Comparison of ENCODE assay signal across 13 cellular contexts in the genomic region with DNA sequence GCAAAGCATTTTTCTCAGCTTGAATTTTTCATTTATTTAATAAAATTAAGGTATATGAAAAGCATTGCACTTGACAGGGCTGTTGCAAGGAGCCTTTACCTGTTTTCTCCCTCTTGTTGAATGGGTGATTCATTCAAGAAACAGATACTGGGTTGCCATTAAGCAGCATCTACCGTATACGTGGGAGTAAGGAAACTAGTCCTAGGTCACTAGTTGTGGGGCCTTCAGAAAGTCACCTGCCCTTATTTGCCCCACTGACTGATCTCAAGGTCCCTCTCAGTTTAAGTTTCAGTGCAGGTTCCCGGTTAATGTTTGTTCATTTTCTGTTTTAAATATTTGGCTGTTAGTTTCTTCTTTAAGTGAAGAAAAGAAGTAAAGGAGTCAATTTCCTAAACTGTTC. TPM values are rescaled to one million over a fixed set of nuclear protein-coding genes. Genes with fewer than 3 reads are reported as not detected.
DNase-seq lines count a peak whose midpoint lies in the region; ATAC-seq, FAIRE-seq and TF ChIP-seq lines count a peak whose summit lies in the region.
"Had no signal": no experiment of that assay in that cellular context is flagged by ENCODE, and none has a peak within 500 bp of the region (broad histone marks: within the 10 kb centered on the region; RNA-seq: fewer than 3 reads in every experiment).

No MANE protein-coding gene starts in this region.

- TF ChIP-seq POLR2A in GM12878 (IDR thresholded peaks at IDR 0.05; ENCODE audit: low read depth, low read length) (no peak), spleen (IDR thresholded peaks at IDR 0.05) (no peak)

- no peak overlapping the region for H2AFZ ChIP-seq in GM12878 (ENCODE audit: control insufficient read depth, low read depth, low read length)

- POLR2A ChIA-PET in GM12878 (lab: Charles Lee): no interaction called here

- no peak overlapping the region; the same call in 1 of the 2 replicates for H3K4me2 ChIP-seq in GM12878 (ENCODE audit: control insufficient read depth, insufficient read depth)

- TF ChIP-seq RAD21 in GM12878 (IDR thresholded peaks at IDR 0.05; ENCODE audit: insufficient read depth, low read depth, low read length): no peak

- no peaks in the 10 kb centered on the region for H3K27me3 ChIP-seq in GM12878 (replicated peaks in 1 of 2; ENCODE audit: control insufficient read depth in 2 of 2, insufficient read depth in 2 of 2, low read length in 1 of 2)
- peaks cover 0 to 6% (median 0%) of the 10 kb centered on the region in 7 donors for H3K27me3 ChIP-seq in spleen (replicated peaks in 1 of 7)
- H3K27me3 ChIP-seq: esophagus squamous epithelium had no signal

- DNase-seq in GM12878 (ENCODE audit: low read depth, low spot score) (no peak), NCI-H510A (lab: John Stamatoyannopoulos, UW) (no peak), NCI-H1105 treated with DMSO at 0.1 percent for 48 hours (lab: John Stamatoyannopoulos, UW) (no peak), spleen (no peak)
- DNase-seq: central memory CD4-positive, alpha-beta T cell; esophagus squamous epithelium; mucosa of descending colon; T-helper 9 cell had no signal

- H3K27ac ChIP-seq in GM12878 (ENCODE audit: control insufficient read depth, insufficient read depth) (peak overlapping the region; percentile 63), spleen (no peak overlapping the region)
- H3K27ac ChIP-seq: esophagus squamous epithelium had no signal

- SMC1A ChIA-PET in GM12878 (lab: Charles Lee; ENCODE audit: uncharacterized antibody, unreplicated experiment): interaction anchor here (0.8 kb wide), 2 partner anchors 23 to 30 kb away, joined by 3 read pairs; no protein-coding TSS in a partner anchor

- CTCF ChIA-PET in GM12878 (lab: Yijun Ruan, JAX): interaction anchor here (0.6 kb wide), 1 partner anchor 559 kb away, joined by 3 read pairs; no protein-coding TSS in a partner anchor

- H3K4me3 ChIP-seq in GM12878 (0 out of 2 replicates have a peak overlapping the region, but pooled peaks have one; percentile 40), spleen (no peak overlapping the region)
- H3K4me3 ChIP-seq: esophagus squamous epithelium, mucosa of descending colon had no signal

- WGBS in GM12878 (ENCODE audit: insufficient coverage, insufficient replicate concordance, low lambda C conversion rate, missing lambda C conversion rate): 17% methylated on average over 3 of the region's 3 CpGs
- WGBS in spleen, 5 donors: 68 to 97% (median 79%) methylated on average over 3 of the region's 3 CpGs

- RAD21 ChIA-PET in GM12878 (lab: Charles Lee; ENCODE audit: unreplicated experiment): interaction anchor here (0.6 to 2.4 kb wide), 2 partner anchors 30 to 32 kb away, joined by 3 to 12 read pairs; no protein-coding TSS in a partner anchor

- TF ChIP-seq CTCF in GM12878 (IDR thresholded peaks at IDR 0.05 in 2 of 3, conservative IDR thresholded peaks at IDR 0.05 in 1 of 3; ENCODE audit: control insufficient read depth in 2 of 3, extremely low read depth in 1 of 3, insufficient read depth in 1 of 3, low read depth in 3 of 3, low read length in 3 of 3) (no peak), spleen (IDR thresholded peaks at IDR 0.05 in 8 of 11, conservative IDR thresholded peaks at IDR 0.05 in 3 of 11) (no peak)

- no peak for TF ChIP-seq EP300 in GM12878 (IDR thresholded peaks at IDR 0.05; ENCODE audit: borderline replicate concordance in 1 of 2, control insufficient read depth in 1 of 2, low read depth in 2 of 2, low read length in 2 of 2)

- H3K79me2 ChIP-seq in GM12878 (ENCODE audit: control insufficient read depth, insufficient read depth, low read length): no peaks in the 10 kb centered on the region; the same call in 1 of the 2 replicates

- H3K36me3 ChIP-seq in GM12878 (ENCODE audit: control insufficient read depth in 2 of 2, insufficient read depth in 2 of 2, low read length in 1 of 2) (no peaks in the 10 kb centered on the region; a peak in 1 of 4 replicates), spleen (no peaks in the 10 kb centered on the region)
- H3K36me3 ChIP-seq: esophagus squamous epithelium had no signal

- intact Hi-C loops in GM12878 (cut with micrococcal nuclease; ENCODE audit: unreplicated experiment): loop anchor here (10.0 kb wide), 1 partner anchor 591 kb away; no protein-coding TSS in a partner anchor
- intact Hi-C loops in spleen (cut with DNase I; ENCODE audit: low total_unique reads): loop anchor here (10.0 kb wide), 1 partner anchor 781 kb away; no protein-coding TSS in a partner anchor

- BruUV-seq in GM12878 (replicated peaks; lab: Mats Ljungman, UMichigan): no TSS peak

- no peak for FAIRE-seq in GM12878 (lab: Jason Lieb, UNC)

- no peaks in the 10 kb centered on the region for H4K20me1 ChIP-seq in GM12878 (ENCODE audit: control insufficient read depth, insufficient read depth)

- ATAC-seq in GM19025 (IDR thresholded peaks at IDR 0.05; ENCODE audit: low read depth, unreplicated experiment) (peak; percentile 48), GM21447 (IDR thresholded peaks at IDR 0.05; ENCODE audit: unreplicated experiment) (peak; percentile 56), HG03045 (IDR thresholded peaks at IDR 0.05; ENCODE audit: unreplicated experiment) (peak; percentile 68), GM12878 (peak; percentile 62)
- ATAC-seq: mucosa of descending colon, sciatic nerve had no signal

- H3K4me1 ChIP-seq in GM12878 (ENCODE audit: control insufficient read depth, insufficient read depth, low read length) (peaks cover 9% of the 10 kb centered on the region), spleen (no peaks in the 10 kb centered on the region)
- H3K4me1 ChIP-seq: esophagus squamous epithelium had no signal

- H3K9me3 ChIP-seq in GM12878 (replicated peaks; ENCODE audit: control insufficient read depth, insufficient read depth, low read length): peaks cover 2% of the 10 kb centered on the region; the same call in 1 of the 3 replicates
- H3K9me3 ChIP-seq in spleen: peaks cover 0 to 13% (median 0%) of the 10 kb centered on the region in 8 donors
- H3K9me3 ChIP-seq: esophagus squamous epithelium, mucosa of descending colon had no signal

- in situ Hi-C loops in GM12878 (cut with MboI): loop anchor here (10.0 to 25.0 kb wide), 2 partner anchors 199 to 783 kb away; a partner anchor contains a TSS

- H3K9ac ChIP-seq in GM12878 (ENCODE audit: control insufficient read depth, insufficient read depth, low read length): peak overlapping the region; percentile 43

TF ChIP-seq in GM12878, 131 proteins besides CTCF, POLR2A, EP300 and RAD21:
- TF ChIP-seq, protein P1, sequence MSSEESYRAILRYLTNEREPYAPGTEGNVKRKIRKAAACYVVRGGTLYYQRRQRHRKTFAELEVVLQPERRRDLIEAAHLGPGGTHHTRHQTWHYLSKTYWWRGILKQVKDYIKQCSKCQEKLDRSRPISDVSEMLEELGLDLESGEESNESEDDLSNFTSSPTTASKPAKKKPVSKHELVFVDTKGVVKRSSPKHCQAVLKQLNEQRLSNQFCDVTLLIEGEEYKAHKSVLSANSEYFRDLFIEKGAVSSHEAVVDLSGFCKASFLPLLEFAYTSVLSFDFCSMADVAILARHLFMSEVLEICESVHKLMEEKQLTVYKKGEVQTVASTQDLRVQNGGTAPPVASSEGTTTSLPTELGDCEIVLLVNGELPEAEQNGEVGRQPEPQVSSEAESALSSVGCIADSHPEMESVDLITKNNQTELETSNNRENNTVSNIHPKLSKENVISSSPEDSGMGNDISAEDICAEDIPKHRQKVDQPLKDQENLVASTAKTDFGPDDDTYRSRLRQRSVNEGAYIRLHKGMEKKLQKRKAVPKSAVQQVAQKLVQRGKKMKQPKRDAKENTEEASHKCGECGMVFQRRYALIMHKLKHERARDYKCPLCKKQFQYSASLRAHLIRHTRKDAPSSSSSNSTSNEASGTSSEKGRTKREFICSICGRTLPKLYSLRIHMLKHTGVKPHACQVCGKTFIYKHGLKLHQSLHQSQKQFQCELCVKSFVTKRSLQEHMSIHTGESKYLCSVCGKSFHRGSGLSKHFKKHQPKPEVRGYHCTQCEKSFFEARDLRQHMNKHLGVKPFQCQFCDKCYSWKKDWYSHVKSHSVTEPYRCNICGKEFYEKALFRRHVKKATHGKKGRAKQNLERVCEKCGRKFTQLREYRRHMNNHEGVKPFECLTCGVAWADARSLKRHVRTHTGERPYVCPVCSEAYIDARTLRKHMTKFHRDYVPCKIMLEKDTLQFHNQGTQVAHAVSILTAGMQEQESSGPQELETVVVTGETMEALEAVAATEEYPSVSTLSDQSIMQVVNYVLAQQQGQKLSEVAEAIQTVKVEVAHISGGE (CRISPR knock-in tag; IDR thresholded peaks at IDR 0.05): no peak
- TF ChIP-seq RBBP5 (conservative IDR thresholded peaks at IDR 0.05) (no peak), CREM (IDR thresholded peaks at IDR 0.05; ENCODE audit: low read depth) (0 out of 2 replicates have a peak, but pooled peaks have one; percentile 11), BHLHE40 (IDR thresholded peaks at IDR 0.05; ENCODE audit: borderline replicate concordance in 1 of 2, low read depth in 2 of 2, low read length in 1 of 2) (peak; percentile 23 to 65; a peak in 1 of 4 replicates), ZNF207 (IDR thresholded peaks at IDR 0.05; ENCODE audit: borderline replicate concordance) (no peak), ATF7 (IDR thresholded peaks at IDR 0.05; ENCODE audit: low read depth) (peak; percentile 44), ETV6 (conservative IDR thresholded peaks at IDR 0.05 in 1 of 2, IDR thresholded peaks at IDR 0.05 in 1 of 2; ENCODE audit: borderline replicate concordance in 1 of 2, low read depth in 1 of 2) (0 out of 4 replicates have a peak, but pooled peaks of 1 of the 2 experiments have one; percentile 17)

RNA-seq across cellular contexts. Expression of a gene that starts 34.0 kb away (rescaled TPM):
- 11.0 and 13.1 TPM in 2 replicates for total RNA-seq in GM12878 (2013; cell fraction: nucleolus; rRNA removed)
- 0.62 and 0.87 TPM in 2 replicates for total RNA-seq in GM12878 (2014; rRNA removed)
- total RNA-seq in GM12878 (2014; rRNA removed; fragmentation: Illumina TruSeq; extraction: Trizol): 0.76 and 0.78 TPM in 2 replicates
- total RNA-seq in GM12878 (2021): 0.38 and 0.43 TPM in 2 replicates
- not detected for polyA plus RNA-seq in GM12878 (2011; ENCODE audit: low read depth)
- polyA plus RNA-seq in GM12878 (2011; rRNA removed): 3.9 and 4.0 TPM in 2 replicates
- 2.7 and 2.8 TPM in 2 replicates for polyA plus RNA-seq in GM12878 (2011; cell fraction: cytosol; rRNA removed)
- 2.4 and 2.5 TPM in 2 replicates for polyA plus RNA-seq in GM12878 (2011; cell fraction: nucleus; rRNA removed)
- polyA plus RNA-seq in GM12878 (2012): 0.27 and 0.41 TPM in 2 replicates
- 0.44 and 0.78 TPM in 2 replicates for polyA plus RNA-seq in GM12878 (2014; fragmentation: Illumina TruSeq; extraction: Trizol)
- polyA plus RNA-seq in GM12878 (2014; fragmentation: Nextera tagmentation; extraction: Ambion mirVana): 1 to 10 TPM in 1 of 2 experiments, under 1 TPM in 1; 0.80 to 1.5 TPM
- 0.44 TPM in 2 replicates for polyA plus RNA-seq in GM12878 (2014; rRNA removed)
- polyA plus RNA-seq in GM12878 (2016; fragmentation: Nextera tagmentation; extraction: Ambion mirVana): 1 to 10 TPM in 1 of 2 experiments, under 1 TPM in 1; 0.82 to 1.0 TPM
- 5.3 and 8.6 TPM in 2 replicates for polyA minus RNA-seq in GM12878 (2011; rRNA and poly(A)+ RNA removed)
- polyA minus RNA-seq in GM12878 (2011; cell fraction: cytosol; rRNA and poly(A)+ RNA removed): 0.80 and 1.5 TPM in 2 replicates
- polyA minus RNA-seq in GM12878 (2011; cell fraction: nucleus; rRNA and poly(A)+ RNA removed): 4.7 and 6.0 TPM in 2 replicates
- under 1 TPM in 4 of 7 donors, not detected in 3; 0.29 to 0.47 (median 0.43) TPM for total RNA-seq in spleen
- polyA plus RNA-seq in spleen: under 1 TPM; 0.05 to 0.29 (median 0.11) TPM
- total RNA-seq: LHCN-M2, sciatic nerve had no signal
